ENCODE assay signal across 8 cellular contexts in genomic region chr1:23561076-23561812, GRCh38. TPM values are rescaled to one million over a fixed set of nuclear protein-coding genes. Genes with fewer than 3 reads are reported as not detected.
A peak's percentile ranks its signal among the peaks of the same experiment; 100 is the strongest.
DNase-seq lines count a peak whose midpoint lies in the region; ATAC-seq and TF ChIP-seq lines count a peak whose summit lies in the region.

No MANE protein-coding gene starts in this region.

- no peak for TF ChIP-seq POLR2A in adrenal gland (IDR thresholded peaks at IDR 0.05)

- H3K27me3 ChIP-seq in HUES6 (ENCODE audit: control insufficient read depth, insufficient read depth, low read length) (peaks cover 11% of the 10 kb centered on the region; the same call in 1 of the 2 replicates), adrenal gland (no peaks in the 10 kb centered on the region), lower lobe of right lung (ENCODE audit: low read depth) (no peaks in the 10 kb centered on the region), subcutaneous abdominal adipose tissue (ENCODE audit: control insufficient read depth in 5 of 5, insufficient read depth in 4 of 5, low read length in 5 of 5) (peaks cover 0 to 10% (median 0%) of the 10 kb centered on the region in 5 donors), BE2C (no peaks in the 10 kb centered on the region)

- no peak for DNase-seq in adrenal gland
- DNase-seq in lower lobe of right lung, result peak; percentile 0
- no peak for DNase-seq in BE2C
- no peak for DNase-seq in glomerular visceral epithelial cell (ENCODE audit: extremely low spot score)

- 46 to 51% (median 51%) methylated on average over 6 of the region's 6 CpGs for WGBS in adrenal gland, 4 donors

- H3K36me3 ChIP-seq in HUES6 (ENCODE audit: control insufficient read depth, insufficient read depth, low read length) (peaks cover 16% of the 10 kb centered on the region), adrenal gland (replicated peaks in 1 of 2) (no peaks in the 10 kb centered on the region), lower lobe of right lung (peaks cover 10% of the 10 kb centered on the region), subcutaneous abdominal adipose tissue (ENCODE audit: control insufficient read depth in 5 of 5, insufficient read depth in 5 of 5, low read length in 5 of 5) (peaks cover 0 to 5% (median 0%) of the 10 kb centered on the region in 5 donors), BE2C (peaks cover 23% of the 10 kb centered on the region)

- H3K27ac ChIP-seq in HUES6 (ENCODE audit: low read depth, low read length) (peak overlapping the region; percentile 95; the same call in 1 of the 2 replicates), adrenal gland (peak overlapping the region in 4 of 5 donors; percentile 72 to 91 (median 84)), lower lobe of right lung (peak overlapping the region; percentile 96), subcutaneous abdominal adipose tissue (ENCODE audit: low read depth, low read length) (peak overlapping the region; percentile 96)

- H3K9ac ChIP-seq in HUES6 (ENCODE audit: low read length) (peak overlapping the region; percentile 94), subcutaneous abdominal adipose tissue (ENCODE audit: low read length in 5 of 5) (peak overlapping the region; percentile 10 to 48 (median 44))

- ATAC-seq in lower lobe of right lung, result no peak
- no peak for ATAC-seq in GM19397 (IDR thresholded peaks at IDR 0.05; ENCODE audit: unreplicated experiment)
- no peak for ATAC-seq in HG02973 (IDR thresholded peaks at IDR 0.05; ENCODE audit: unreplicated experiment)

- H3K9me3 ChIP-seq in HUES6 (ENCODE audit: control insufficient read depth, insufficient read depth, low read depth, low read length) (no peaks in the 10 kb centered on the region), adrenal gland (replicated peaks in 1 of 3) (no peaks in the 10 kb centered on the region), lower lobe of right lung (no peaks in the 10 kb centered on the region), subcutaneous abdominal adipose tissue (ENCODE audit: control insufficient read depth in 5 of 5, low read length in 5 of 5) (no peaks in the 10 kb centered on the region), BE2C (no peaks in the 10 kb centered on the region)

- no peak overlapping the region for H3K4me3 ChIP-seq in HUES6 (ENCODE audit: low read depth, low read length)
- peak overlapping the region in 1 of 4 donors; percentile 6 for H3K4me3 ChIP-seq in adrenal gland
- peak overlapping the region; percentile 92 for H3K4me3 ChIP-seq in lower lobe of right lung
- H3K4me3 ChIP-seq in subcutaneous abdominal adipose tissue (ENCODE audit: low read depth in 1 of 5, low read length in 5 of 5), result peak overlapping the region in 4 of 5 donors; percentile 9 to 99 (median 90)
- H3K4me3 ChIP-seq in BE2C (ENCODE audit: low read depth, low read length), result no peak overlapping the region

- intact Hi-C loops in adrenal gland (cut with DNase I) (no loop called here), lower lobe of right lung (cut with DNase I) (no loop called here)

- TF ChIP-seq CTCF in adrenal gland (IDR thresholded peaks at IDR 0.05) (no peak), lower lobe of right lung (IDR thresholded peaks at IDR 0.05) (no peak), BE2C (IDR thresholded peaks at IDR 0.05; ENCODE audit: low read depth, low read length) (no peak)

- peaks cover 63% of the 10 kb centered on the region for H3K4me1 ChIP-seq in HUES6 (ENCODE audit: control insufficient read depth, insufficient read depth, low read length)
- H3K4me1 ChIP-seq in adrenal gland (replicated peaks in 1 of 2), result peaks cover 9 to 41% of the 10 kb centered on the region in 2 donors
- peaks cover 64% of the 10 kb centered on the region for H3K4me1 ChIP-seq in lower lobe of right lung
- peaks cover 18 to 70% (median 54%) of the 10 kb centered on the region in 5 donors for H3K4me1 ChIP-seq in subcutaneous abdominal adipose tissue (ENCODE audit: control insufficient read depth in 5 of 5, insufficient read depth in 5 of 5, low read length in 5 of 5)
- peaks cover 22% of the 10 kb centered on the region for H3K4me1 ChIP-seq in BE2C

RNA-seq across cellular contexts. Expression of gene ID3, which starts 1.9 kb away (rescaled TPM):
- total RNA-seq in adrenal gland (100 to 1,000 TPM in 5 of 8 donors, 10 to 100 TPM in 3; 55.3 to 213 (median 118) TPM), lower lobe of right lung (137 TPM)
- polyA plus RNA-seq in adrenal gland, result 100 to 1,000 TPM in 2 of 3 donors, 10 to 100 TPM in 1; 28.8 to 133 (median 114) TPM
- 63.3 TPM for polyA plus RNA-seq in BE2C (2012; ENCODE audit: insufficient read depth, insufficient read length, low read depth)

RNA-seq across cellular contexts. Expression of gene E2F2, which starts 30.2 kb away (rescaled TPM):
- total RNA-seq in adrenal gland (under 1 TPM in 7 of 8 donors, not detected in 1; 0.12 to 0.88 (median 0.45) TPM), lower lobe of right lung (1.1 TPM)
- polyA plus RNA-seq in adrenal gland, result under 1 TPM; 0.07 to 0.35 (median 0.16) TPM
- 0.73 TPM for polyA plus RNA-seq in BE2C (2012; ENCODE audit: insufficient read depth, insufficient read length, low read depth)

Comparison
In these comparisons a context has a peak if more than half of its experiments do, and no peak if none do; other contexts are left out.
1. H3K4me3 ChIP-seq: peak in lower lobe of right lung (single experiment) and subcutaneous abdominal adipose tissue (4 of 5); none in HUES6 (single experiment) and BE2C (single experiment).
2. Peak in every context shown above with its lines, with median percentiles within 50 percentile points of each other: H3K27ac ChIP-seq.